In the genomic region with DNA sequence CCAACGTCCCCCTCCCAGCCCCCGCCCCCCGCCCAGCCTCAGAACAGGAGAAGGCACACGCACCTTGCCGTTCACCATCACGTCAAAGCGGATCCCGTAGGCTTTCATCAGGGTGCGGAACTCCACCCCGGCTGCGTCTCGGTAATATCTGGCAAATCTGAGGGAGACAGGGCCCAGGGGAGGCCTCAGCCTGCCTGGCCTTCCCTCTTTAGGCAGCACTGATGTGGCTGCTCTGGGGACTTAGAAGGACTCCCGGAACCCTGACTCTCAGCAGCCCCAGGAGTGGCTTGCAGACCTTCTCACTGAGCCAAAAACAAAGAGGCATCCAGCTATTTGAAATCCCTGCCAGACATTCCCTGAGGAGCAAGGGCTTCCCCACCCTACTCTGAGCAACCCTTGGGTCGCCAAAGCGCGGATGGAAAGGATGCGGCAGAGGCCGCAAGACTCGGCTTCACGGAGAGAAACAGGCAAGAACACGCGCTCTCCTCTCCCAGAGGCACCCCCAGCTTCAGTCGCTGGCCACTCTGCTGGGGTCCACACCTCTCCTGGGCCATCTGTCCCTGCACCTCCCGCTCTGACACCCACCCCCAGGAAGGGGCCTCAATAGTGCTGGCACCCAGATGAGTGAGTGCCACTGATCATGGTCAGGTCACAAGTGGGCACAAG, we compare ENCODE assay signal across 2 cellular contexts.
TF ChIP-seq lines count a peak whose summit lies in the region.

No MANE protein-coding gene starts in this region.

TF ChIP-seq in IMR-90, 13 proteins besides CTCF, POLR2A, EP300 and RAD21:
- TF ChIP-seq, protein P1, sequence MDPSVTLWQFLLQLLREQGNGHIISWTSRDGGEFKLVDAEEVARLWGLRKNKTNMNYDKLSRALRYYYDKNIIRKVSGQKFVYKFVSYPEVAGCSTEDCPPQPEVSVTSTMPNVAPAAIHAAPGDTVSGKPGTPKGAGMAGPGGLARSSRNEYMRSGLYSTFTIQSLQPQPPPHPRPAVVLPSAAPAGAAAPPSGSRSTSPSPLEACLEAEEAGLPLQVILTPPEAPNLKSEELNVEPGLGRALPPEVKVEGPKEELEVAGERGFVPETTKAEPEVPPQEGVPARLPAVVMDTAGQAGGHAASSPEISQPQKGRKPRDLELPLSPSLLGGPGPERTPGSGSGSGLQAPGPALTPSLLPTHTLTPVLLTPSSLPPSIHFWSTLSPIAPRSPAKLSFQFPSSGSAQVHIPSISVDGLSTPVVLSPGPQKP (IDR thresholded peaks at IDR 0.05; ENCODE audit: borderline replicate concordance, low read depth, low read length), result no peak
- TF ChIP-seq MXI1 (IDR thresholded peaks at IDR 0.05; ENCODE audit: borderline replicate concordance, low read depth, low read length) (no peak), RCOR1 (IDR thresholded peaks at IDR 0.05; ENCODE audit: insufficient replicate concordance, low read length) (no peak), MAFK (IDR thresholded peaks at IDR 0.05; ENCODE audit: low read depth, low read length) (no peak), FOS (IDR thresholded peaks at IDR 0.05; ENCODE audit: low read depth, low read length) (no peak), RFX5 (IDR thresholded peaks at IDR 0.05; ENCODE audit: low read depth, low read length) (no peak), BHLHE40 (IDR thresholded peaks at IDR 0.05; ENCODE audit: low read depth, low read length) (no peak), NFE2L2 (IDR thresholded peaks at IDR 0.05; ENCODE audit: low read depth, low read length) (no peak), CHD1 (IDR thresholded peaks at IDR 0.05; ENCODE audit: low read depth, low read length) (no peak), CEBPB (IDR thresholded peaks at IDR 0.05; ENCODE audit: low read depth, low read length) (no peak)
- TF ChIP-seq, protein P2, sequence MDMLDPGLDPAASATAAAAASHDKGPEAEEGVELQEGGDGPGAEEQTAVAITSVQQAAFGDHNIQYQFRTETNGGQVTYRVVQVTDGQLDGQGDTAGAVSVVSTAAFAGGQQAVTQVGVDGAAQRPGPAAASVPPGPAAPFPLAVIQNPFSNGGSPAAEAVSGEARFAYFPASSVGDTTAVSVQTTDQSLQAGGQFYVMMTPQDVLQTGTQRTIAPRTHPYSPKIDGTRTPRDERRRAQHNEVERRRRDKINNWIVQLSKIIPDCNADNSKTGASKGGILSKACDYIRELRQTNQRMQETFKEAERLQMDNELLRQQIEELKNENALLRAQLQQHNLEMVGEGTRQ (IDR thresholded peaks at IDR 0.05; ENCODE audit: low read depth, low read length), result no peak

TF ChIP-seq in WTC11, 78 proteins besides CTCF, POLR2A, EP300 and RAD21:
- TF ChIP-seq GRHL2 (CRISPR knock-in tag; IDR thresholded peaks at IDR 0.05; ENCODE audit: insufficient replicate concordance, severe bottlenecking) (no peak), NR3C1 (CRISPR knock-in tag; conservative IDR thresholded peaks at IDR 0.05; ENCODE audit: low read depth) (no peak)
- TF ChIP-seq, protein P3, sequence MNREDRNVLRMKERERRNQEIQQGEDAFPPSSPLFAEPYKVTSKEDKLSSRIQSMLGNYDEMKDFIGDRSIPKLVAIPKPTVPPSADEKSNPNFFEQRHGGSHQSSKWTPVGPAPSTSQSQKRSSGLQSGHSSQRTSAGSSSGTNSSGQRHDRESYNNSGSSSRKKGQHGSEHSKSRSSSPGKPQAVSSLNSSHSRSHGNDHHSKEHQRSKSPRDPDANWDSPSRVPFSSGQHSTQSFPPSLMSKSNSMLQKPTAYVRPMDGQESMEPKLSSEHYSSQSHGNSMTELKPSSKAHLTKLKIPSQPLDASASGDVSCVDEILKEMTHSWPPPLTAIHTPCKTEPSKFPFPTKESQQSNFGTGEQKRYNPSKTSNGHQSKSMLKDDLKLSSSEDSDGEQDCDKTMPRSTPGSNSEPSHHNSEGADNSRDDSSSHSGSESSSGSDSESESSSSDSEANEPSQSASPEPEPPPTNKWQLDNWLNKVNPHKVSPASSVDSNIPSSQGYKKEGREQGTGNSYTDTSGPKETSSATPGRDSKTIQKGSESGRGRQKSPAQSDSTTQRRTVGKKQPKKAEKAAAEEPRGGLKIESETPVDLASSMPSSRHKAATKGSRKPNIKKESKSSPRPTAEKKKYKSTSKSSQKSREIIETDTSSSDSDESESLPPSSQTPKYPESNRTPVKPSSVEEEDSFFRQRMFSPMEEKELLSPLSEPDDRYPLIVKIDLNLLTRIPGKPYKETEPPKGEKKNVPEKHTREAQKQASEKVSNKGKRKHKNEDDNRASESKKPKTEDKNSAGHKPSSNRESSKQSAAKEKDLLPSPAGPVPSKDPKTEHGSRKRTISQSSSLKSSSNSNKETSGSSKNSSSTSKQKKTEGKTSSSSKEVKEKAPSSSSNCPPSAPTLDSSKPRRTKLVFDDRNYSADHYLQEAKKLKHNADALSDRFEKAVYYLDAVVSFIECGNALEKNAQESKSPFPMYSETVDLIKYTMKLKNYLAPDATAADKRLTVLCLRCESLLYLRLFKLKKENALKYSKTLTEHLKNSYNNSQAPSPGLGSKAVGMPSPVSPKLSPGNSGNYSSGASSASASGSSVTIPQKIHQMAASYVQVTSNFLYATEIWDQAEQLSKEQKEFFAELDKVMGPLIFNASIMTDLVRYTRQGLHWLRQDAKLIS (CRISPR knock-in tag; IDR thresholded peaks at IDR 0.05; ENCODE audit: borderline replicate concordance), result no peak
